ENCODE assay signal across 1 cellular context in genomic region chr5:43007911-43008368, GRCh38.
TF ChIP-seq lines count a peak whose summit lies in the region.

No MANE protein-coding gene starts in this region.

TF ChIP-seq in Ishikawa, 13 proteins besides CTCF, POLR2A, EP300 and RAD21 (continued from another document):
- TF ChIP-seq, protein P1, sequence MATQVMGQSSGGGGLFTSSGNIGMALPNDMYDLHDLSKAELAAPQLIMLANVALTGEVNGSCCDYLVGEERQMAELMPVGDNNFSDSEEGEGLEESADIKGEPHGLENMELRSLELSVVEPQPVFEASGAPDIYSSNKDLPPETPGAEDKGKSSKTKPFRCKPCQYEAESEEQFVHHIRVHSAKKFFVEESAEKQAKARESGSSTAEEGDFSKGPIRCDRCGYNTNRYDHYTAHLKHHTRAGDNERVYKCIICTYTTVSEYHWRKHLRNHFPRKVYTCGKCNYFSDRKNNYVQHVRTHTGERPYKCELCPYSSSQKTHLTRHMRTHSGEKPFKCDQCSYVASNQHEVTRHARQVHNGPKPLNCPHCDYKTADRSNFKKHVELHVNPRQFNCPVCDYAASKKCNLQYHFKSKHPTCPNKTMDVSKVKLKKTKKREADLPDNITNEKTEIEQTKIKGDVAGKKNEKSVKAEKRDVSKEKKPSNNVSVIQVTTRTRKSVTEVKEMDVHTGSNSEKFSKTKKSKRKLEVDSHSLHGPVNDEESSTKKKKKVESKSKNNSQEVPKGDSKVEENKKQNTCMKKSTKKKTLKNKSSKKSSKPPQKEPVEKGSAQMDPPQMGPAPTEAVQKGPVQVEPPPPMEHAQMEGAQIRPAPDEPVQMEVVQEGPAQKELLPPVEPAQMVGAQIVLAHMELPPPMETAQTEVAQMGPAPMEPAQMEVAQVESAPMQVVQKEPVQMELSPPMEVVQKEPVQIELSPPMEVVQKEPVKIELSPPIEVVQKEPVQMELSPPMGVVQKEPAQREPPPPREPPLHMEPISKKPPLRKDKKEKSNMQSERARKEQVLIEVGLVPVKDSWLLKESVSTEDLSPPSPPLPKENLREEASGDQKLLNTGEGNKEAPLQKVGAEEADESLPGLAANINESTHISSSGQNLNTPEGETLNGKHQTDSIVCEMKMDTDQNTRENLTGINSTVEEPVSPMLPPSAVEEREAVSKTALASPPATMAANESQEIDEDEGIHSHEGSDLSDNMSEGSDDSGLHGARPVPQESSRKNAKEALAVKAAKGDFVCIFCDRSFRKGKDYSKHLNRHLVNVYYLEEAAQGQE (IDR thresholded peaks at IDR 0.05; ENCODE audit: low read depth) = no peak
- TF ChIP-seq USF1 (IDR thresholded peaks at IDR 0.05) = no peak
